Comparison of ENCODE assay signal across 16 cellular contexts in the genomic region with DNA sequence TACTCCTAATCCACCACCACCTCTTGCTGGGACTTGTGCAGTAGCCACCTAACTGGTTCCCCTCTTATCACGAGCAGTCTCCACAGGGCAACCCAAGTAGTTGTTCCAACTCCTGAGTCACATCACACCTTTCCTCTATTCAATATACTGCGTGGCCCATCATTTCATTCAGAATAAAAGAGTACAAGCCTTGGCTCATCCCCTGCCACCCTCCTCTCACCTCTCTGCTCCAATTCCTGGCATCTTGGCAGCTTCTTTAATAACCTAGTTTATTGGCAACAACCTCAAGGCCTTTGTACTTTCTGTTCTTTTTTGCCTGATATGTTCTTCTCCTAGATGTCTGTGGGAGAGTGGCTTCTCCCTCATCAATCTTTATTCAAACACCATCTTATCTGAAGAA.
DNase-seq lines count a peak whose midpoint lies in the region; ATAC-seq and TF ChIP-seq lines count a peak whose summit lies in the region.
"Had no signal": no experiment of that assay in that cellular context is flagged by ENCODE, and none has a peak within 500 bp of the region (broad histone marks: within the 10 kb centered on the region; RNA-seq: fewer than 3 reads in every experiment).

No MANE protein-coding gene starts in this region.

- intact Hi-C loops in psoas muscle (cut with DNase I): no loop called here

- no peak for DNase-seq in psoas muscle
- no peak for DNase-seq in NCI-H226
- DNase-seq in activated naive CD4-positive, alpha-beta T cell treated with anti-CD3 and anti-CD28 coated beads, Interleukin-2, amount 50 U/mL, for 16 hours: no peak
- DNase-seq: BE2C; CD8-positive, alpha-beta T cell; COR-L47; DND-41; GF-D8; IMR-90 had no signal

- 52 to 96% (median 58%) methylated on average over 2 of the region's 2 CpGs for WGBS in psoas muscle, 3 donors

- no peaks in the 10 kb centered on the region for H3K27me3 ChIP-seq in psoas muscle (ENCODE audit: insufficient read depth in 3 of 3, low read length in 2 of 3)
- H3K27me3 ChIP-seq: BE2C had no signal

- H3K27ac ChIP-seq in VCaP (peak overlapping the region; percentile 38; the same call in 1 of the 2 replicates), psoas muscle (peak overlapping the region; percentile 82)
- H3K27ac ChIP-seq: A549, C4-2B had no signal

- ATAC-seq in esophagus mucosa (peak; percentile 88), psoas muscle (peak in 3 of 4 donors; percentile 10 to 30 (median 21)), HG03108 (IDR thresholded peaks at IDR 0.05; ENCODE audit: unreplicated experiment) (no peak), HG03442 (IDR thresholded peaks at IDR 0.05; ENCODE audit: unreplicated experiment) (no peak)
- ATAC-seq: A549; CD8-positive, alpha-beta T cell; HCT116 had no signal

- no peaks in the 10 kb centered on the region for H3K36me3 ChIP-seq in psoas muscle (ENCODE audit: insufficient read depth in 1 of 2, low read depth in 1 of 2)
- H3K36me3 ChIP-seq: BE2C had no signal

- peaks cover 58% of the 10 kb centered on the region for H3K4me1 ChIP-seq in psoas muscle
- H3K4me1 ChIP-seq: A549, BE2C had no signal

- H3K4me3 ChIP-seq in psoas muscle: no peak overlapping the region
- H3K4me3 ChIP-seq: A549 had no signal

- TF ChIP-seq CTCF in VCaP (conservative IDR thresholded peaks at IDR 0.05) (no peak), psoas muscle (IDR thresholded peaks at IDR 0.05) (no peak)

- no peaks in the 10 kb centered on the region for H3K9me3 ChIP-seq in psoas muscle
- H3K9me3 ChIP-seq: A549, BE2C had no signal

Comparison
In these comparisons a context has a peak if more than half of its experiments do, and no peak if none do; other contexts are left out.
1. ATAC-seq: peak in esophagus mucosa (single experiment) and psoas muscle (3 of 4); none in HG03108 (single experiment) and HG03442 (single experiment).